Comparison of ENCODE assay signal across 1 cellular context in genomic region chr5:37665889-37666288, GRCh38.
A peak's percentile ranks its signal among the peaks of the same experiment; 100 is the strongest.
TF ChIP-seq lines count a peak whose summit lies in the region.

No MANE protein-coding gene starts in this region.

TF ChIP-seq in HCT116, 20 proteins besides CTCF, POLR2A, EP300 and RAD21 (continued from another document):
- TF ChIP-seq ZBTB33 (IDR thresholded peaks at IDR 0.05; ENCODE audit: extremely low read depth, insufficient replicate concordance, low read length) (no peak), FOSL1 (IDR thresholded peaks at IDR 0.05; ENCODE audit: low read depth) (no peak), CEBPB (IDR thresholded peaks at IDR 0.05; ENCODE audit: low read depth) (peak; percentile 36; the same call in 1 of the 2 replicates), SP1 (IDR thresholded peaks at IDR 0.05; ENCODE audit: low read depth) (peak; percentile 49), YY1 (IDR thresholded peaks at IDR 0.05; ENCODE audit: extremely low read depth, insufficient replicate concordance, low read depth, low read length) (no peak), EZH2phosphoT487 (IDR thresholded peaks at IDR 0.05; ENCODE audit: borderline replicate concordance) (no peak), SIN3A (IDR thresholded peaks at IDR 0.05; ENCODE audit: low read depth) (peak; percentile 73), EGR1 (IDR thresholded peaks at IDR 0.05; ENCODE audit: low read depth) (no peak), ZFX (IDR thresholded peaks at IDR 0.05) (no peak), TCF7L2 (IDR thresholded peaks at IDR 0.05; ENCODE audit: borderline replicate concordance, extremely low read depth, insufficient read depth, insufficient read length) (peak; percentile 100)
